In the genomic region with DNA sequence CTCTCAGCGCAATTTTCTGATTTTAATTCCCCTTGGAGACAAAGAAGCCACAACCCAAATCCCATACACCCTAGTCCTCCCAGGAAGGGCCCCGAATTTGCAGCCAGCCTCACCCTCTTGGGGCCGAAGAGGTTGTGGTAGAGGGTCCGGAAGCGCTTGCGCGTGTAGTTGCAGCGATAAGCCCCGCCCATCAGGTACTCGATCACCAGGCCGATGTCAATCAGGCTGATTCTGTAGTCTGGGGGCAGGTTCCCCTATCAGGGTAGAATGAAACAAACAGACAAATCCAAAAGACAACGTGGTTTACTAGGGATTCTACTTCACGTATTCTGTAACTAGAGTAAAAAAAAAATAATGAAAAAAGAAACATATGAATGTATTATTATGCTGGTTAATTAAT, we compare ENCODE assay signal across 1 cellular context.
TF ChIP-seq lines count a peak whose summit lies in the region.

No MANE protein-coding gene starts in this region.

TF ChIP-seq in SK-N-SH, 30 proteins besides CTCF, POLR2A, EP300 and RAD21 (continued from another document):
- TF ChIP-seq, protein P1, sequence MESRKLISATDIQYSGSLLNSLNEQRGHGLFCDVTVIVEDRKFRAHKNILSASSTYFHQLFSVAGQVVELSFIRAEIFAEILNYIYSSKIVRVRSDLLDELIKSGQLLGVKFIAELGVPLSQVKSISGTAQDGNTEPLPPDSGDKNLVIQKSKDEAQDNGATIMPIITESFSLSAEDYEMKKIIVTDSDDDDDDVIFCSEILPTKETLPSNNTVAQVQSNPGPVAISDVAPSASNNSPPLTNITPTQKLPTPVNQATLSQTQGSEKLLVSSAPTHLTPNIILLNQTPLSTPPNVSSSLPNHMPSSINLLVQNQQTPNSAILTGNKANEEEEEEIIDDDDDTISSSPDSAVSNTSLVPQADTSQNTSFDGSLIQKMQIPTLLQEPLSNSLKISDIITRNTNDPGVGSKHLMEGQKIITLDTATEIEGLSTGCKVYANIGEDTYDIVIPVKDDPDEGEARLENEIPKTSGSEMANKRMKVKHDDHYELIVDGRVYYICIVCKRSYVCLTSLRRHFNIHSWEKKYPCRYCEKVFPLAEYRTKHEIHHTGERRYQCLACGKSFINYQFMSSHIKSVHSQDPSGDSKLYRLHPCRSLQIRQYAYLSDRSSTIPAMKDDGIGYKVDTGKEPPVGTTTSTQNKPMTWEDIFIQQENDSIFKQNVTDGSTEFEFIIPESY (IDR thresholded peaks at IDR 0.05; ENCODE audit: borderline replicate concordance, low read depth), result no peak
- TF ChIP-seq SMC3 (IDR thresholded peaks at IDR 0.05; ENCODE audit: low read depth, low read length) (no peak), NFIC (IDR thresholded peaks at IDR 0.05; ENCODE audit: borderline replicate concordance) (no peak)
- TF ChIP-seq, protein P2, sequence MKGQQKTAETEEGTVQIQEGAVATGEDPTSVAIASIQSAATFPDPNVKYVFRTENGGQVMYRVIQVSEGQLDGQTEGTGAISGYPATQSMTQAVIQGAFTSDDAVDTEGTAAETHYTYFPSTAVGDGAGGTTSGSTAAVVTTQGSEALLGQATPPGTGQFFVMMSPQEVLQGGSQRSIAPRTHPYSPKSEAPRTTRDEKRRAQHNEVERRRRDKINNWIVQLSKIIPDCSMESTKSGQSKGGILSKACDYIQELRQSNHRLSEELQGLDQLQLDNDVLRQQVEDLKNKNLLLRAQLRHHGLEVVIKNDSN (IDR thresholded peaks at IDR 0.05; ENCODE audit: borderline replicate concordance, low read depth), result no peak
